In genomic region chr20:35305682-35306556, GRCh38 we compare ENCODE assay signal across 7 cellular contexts. TPM values are rescaled to one million over a fixed set of nuclear protein-coding genes. Genes with fewer than 3 reads are reported as not detected.
A peak's percentile ranks its signal among the peaks of the same experiment; 100 is the strongest.
DNase-seq lines count a peak whose midpoint lies in the region; ATAC-seq, FAIRE-seq and TF ChIP-seq lines count a peak whose summit lies in the region.

No MANE protein-coding gene starts in this region.

- H3K36me3 Mint-ChIP-seq in WTC11, result peaks cover 10% of the 10 kb centered on the region

- H3K36me3 ChIP-seq in colonic mucosa, result no peaks in the 10 kb centered on the region
- no peaks in the 10 kb centered on the region for H3K36me3 ChIP-seq in pancreas

- no peak overlapping the region for H3K9ac ChIP-seq in colonic mucosa (ENCODE audit: low read depth in 2 of 2, low read length in 2 of 2)

- TF ChIP-seq CTCF in WTC11 (IDR thresholded peaks at IDR 0.05) (no peak), colonic mucosa (IDR thresholded peaks at IDR 0.05) (no peak), pancreas (IDR thresholded peaks at IDR 0.05) (no peak)

- H3K4me1 ChIP-seq in colonic mucosa (no peaks in the 10 kb centered on the region), pancreas (peaks cover 0 to 5% (median 0%) of the 10 kb centered on the region in 3 donors)

- H3K27ac Mint-ChIP-seq in WTC11, result peak overlapping the region; percentile 27; the same call in 1 of the 2 replicates

- intact Hi-C loops in colonic mucosa (cut with DNase I) (no loop called here), pancreas (cut with DNase I) (loop anchor here in 1 of 3 donors (5.0 kb wide), 1 partner anchor 131 kb away; the partner anchor contains the start of gene GDF5)

- no peak overlapping the region for H3K4me3 Mint-ChIP-seq in WTC11

- ATAC-seq in WTC11 (no peak), pancreas (peak in 3 of 4 donors; percentile 27 to 59 (median 36)), HG03097 (IDR thresholded peaks at IDR 0.05; ENCODE audit: low FRiP score, unreplicated experiment) (no peak)

- H3K9me3 ChIP-seq in colonic mucosa, result no peaks in the 10 kb centered on the region
- H3K9me3 ChIP-seq in pancreas, result no peaks in the 10 kb centered on the region

- H3K27me3 ChIP-seq in colonic mucosa, result no peaks in the 10 kb centered on the region
- H3K27me3 ChIP-seq in pancreas, result no peaks in the 10 kb centered on the region

- WGBS in pancreas, 2 donors, result 87 to 93% methylated on average over 12 of the region's 12 CpGs

- POLR2A ChIA-PET in WTC11 (lab: Charles Lee), result no interaction called here

- H3K4me3 ChIP-seq in colonic mucosa (no peak overlapping the region), pancreas (no peak overlapping the region)

- peaks cover 15% of the 10 kb centered on the region for H3K4me1 Mint-ChIP-seq in WTC11

- FAIRE-seq in pancreas (lab: Jason Lieb, UNC), result no peak

- CTCF ChIA-PET in WTC11 (lab: Charles Lee), result interaction anchor here (0.6 to 8.0 kb wide), 32 partner anchors 9 to 708 kb away, joined by 3 to 102 read pairs (median 5); partner anchors contain the start of genes EDEM2, EIF6 and MMP24OS

- H3K27me3 Mint-ChIP-seq in WTC11 (ENCODE audit: low read depth), result no peaks in the 10 kb centered on the region; the same call in 1 of the 2 replicates

- peak overlapping the region; percentile 43 for H3K27ac ChIP-seq in colonic mucosa
- H3K27ac ChIP-seq in pancreas, result no peak overlapping the region

- in situ Hi-C loops in KBM-7 (cut with MboI; ENCODE audit: low pct_unique_long_range_greater_than_20kb, low sequenced_read_pairs), result no loop called here

- DNase-seq in HS-5 (ENCODE audit: low read depth) (peak; percentile 98), WTC11 (ENCODE audit: low spot score) (no peak), colonic mucosa (no peak), pancreas (no peak), KBM-7 (no peak), DMS153 (lab: John Stamatoyannopoulos, UW) (no peak)

- no peaks in the 10 kb centered on the region for H3K9me3 Mint-ChIP-seq in WTC11

TF ChIP-seq in WTC11, 78 proteins besides CTCF, POLR2A, EP300 and RAD21:
- no peak for TF ChIP-seq PRRX2 (CRISPR knock-in tag; IDR thresholded peaks at IDR 0.05)
- TF ChIP-seq GABPB1 (CRISPR knock-in tag; IDR thresholded peaks at IDR 0.05), result peak; percentile 77
TF ChIP-seq in WTC11: peak in this region for 1.

RNA-seq across cellular contexts. Expression of gene FAM83C, which starts 13.7 kb away (rescaled TPM):
- not detected in 3 replicates for total RNA-seq in WTC11 (2021)
- under 1 TPM in 1 of 2 donors, not detected in 1; 0.45 TPM for total RNA-seq in colonic mucosa
- total RNA-seq in pancreas, result not detected
- not detected for polyA plus RNA-seq in pancreas

RNA-seq across cellular contexts. Expression of gene EIF6, which starts 21.3 kb away (rescaled TPM):
- total RNA-seq in WTC11 (2021) (130 to 157 TPM (median 133 TPM) in 3 replicates), colonic mucosa (100 to 1,000 TPM; 163 to 194 TPM), pancreas (10 to 100 TPM; 30.6 to 59.2 (median 45.5) TPM)
- polyA plus RNA-seq in pancreas, result 10 to 100 TPM; 61.3 to 79.4 TPM

RNA-seq across cellular contexts. Expression of gene MMP24OS, which starts 28.0 kb away (rescaled TPM):
- 44.0 to 50.6 TPM (median 44.9 TPM) in 3 replicates for total RNA-seq in WTC11 (2021)
- 100 to 1,000 TPM in 1 of 2 donors, 10 to 100 TPM in 1; 83.9 to 123 TPM for total RNA-seq in colonic mucosa
- 10 to 100 TPM; 28.9 to 49.9 (median 44.4) TPM for total RNA-seq in pancreas
- polyA plus RNA-seq in pancreas, result 10 to 100 TPM; 53.7 to 74.9 TPM

Comparison
In these comparisons a context has a peak if more than half of its experiments do, and no peak if none do; other contexts are left out.
1. ATAC-seq: peak in pancreas (3 of 4); none in WTC11 (single experiment) and HG03097 (single experiment).